ENCODE assay signal across 1 cellular context in the genomic region with DNA sequence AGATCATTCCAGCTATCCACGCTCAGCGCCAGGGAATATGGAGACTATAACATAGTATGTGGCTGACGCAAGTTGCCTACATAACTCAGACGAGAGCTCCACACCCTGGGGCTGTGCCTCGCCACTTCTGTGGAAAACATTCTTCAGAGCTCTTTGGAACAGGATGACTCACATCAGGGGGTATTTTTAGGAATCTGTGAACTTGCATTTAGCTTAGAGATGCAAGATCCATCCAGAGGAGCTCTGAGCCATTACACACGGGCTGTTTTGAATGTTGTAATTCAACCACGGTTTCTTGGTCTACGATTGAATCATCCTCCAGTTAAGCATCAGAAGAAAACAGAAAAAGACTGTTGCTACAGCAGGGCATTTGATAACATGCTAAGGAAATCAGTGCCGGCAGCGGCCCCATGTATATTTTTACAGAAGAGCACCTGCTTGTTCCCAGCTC.
TF ChIP-seq lines count a peak whose summit lies in the region.

No MANE protein-coding gene starts in this region.

TF ChIP-seq in SK-N-SH treated with all-trans-retinoic acid at 6 μM for 48 hours, 23 proteins besides CTCF, POLR2A, EP300 and RAD21 (continued from another document):
- TF ChIP-seq, protein P1, sequence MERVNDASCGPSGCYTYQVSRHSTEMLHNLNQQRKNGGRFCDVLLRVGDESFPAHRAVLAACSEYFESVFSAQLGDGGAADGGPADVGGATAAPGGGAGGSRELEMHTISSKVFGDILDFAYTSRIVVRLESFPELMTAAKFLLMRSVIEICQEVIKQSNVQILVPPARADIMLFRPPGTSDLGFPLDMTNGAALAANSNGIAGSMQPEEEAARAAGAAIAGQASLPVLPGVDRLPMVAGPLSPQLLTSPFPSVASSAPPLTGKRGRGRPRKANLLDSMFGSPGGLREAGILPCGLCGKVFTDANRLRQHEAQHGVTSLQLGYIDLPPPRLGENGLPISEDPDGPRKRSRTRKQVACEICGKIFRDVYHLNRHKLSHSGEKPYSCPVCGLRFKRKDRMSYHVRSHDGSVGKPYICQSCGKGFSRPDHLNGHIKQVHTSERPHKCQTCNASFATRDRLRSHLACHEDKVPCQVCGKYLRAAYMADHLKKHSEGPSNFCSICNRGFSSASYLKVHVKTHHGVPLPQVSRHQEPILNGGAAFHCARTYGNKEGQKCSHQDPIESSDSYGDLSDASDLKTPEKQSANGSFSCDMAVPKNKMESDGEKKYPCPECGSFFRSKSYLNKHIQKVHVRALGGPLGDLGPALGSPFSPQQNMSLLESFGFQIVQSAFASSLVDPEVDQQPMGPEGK (CRISPR knock-in tag; IDR thresholded peaks at IDR 0.05; ENCODE audit: borderline replicate concordance): no peak
- no peak for TF ChIP-seq BACH2 (CRISPR knock-in tag; IDR thresholded peaks at IDR 0.05; ENCODE audit: borderline replicate concordance)
- no peak for TF ChIP-seq TCF4 (CRISPR knock-in tag; IDR thresholded peaks at IDR 0.05; ENCODE audit: borderline replicate concordance)
- TF ChIP-seq, protein P2, sequence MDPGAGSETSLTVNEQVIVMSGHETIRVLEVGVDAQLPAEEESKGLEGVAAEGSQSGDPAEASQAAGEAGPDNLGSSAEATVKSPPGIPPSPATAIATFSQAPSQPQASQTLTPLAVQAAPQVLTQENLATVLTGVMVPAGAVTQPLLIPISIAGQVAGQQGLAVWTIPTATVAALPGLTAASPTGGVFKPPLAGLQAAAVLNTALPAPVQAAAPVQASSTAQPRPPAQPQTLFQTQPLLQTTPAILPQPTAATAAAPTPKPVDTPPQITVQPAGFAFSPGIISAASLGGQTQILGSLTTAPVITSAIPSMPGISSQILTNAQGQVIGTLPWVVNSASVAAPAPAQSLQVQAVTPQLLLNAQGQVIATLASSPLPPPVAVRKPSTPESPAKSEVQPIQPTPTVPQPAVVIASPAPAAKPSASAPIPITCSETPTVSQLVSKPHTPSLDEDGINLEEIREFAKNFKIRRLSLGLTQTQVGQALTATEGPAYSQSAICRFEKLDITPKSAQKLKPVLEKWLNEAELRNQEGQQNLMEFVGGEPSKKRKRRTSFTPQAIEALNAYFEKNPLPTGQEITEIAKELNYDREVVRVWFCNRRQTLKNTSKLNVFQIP (CRISPR knock-in tag; IDR thresholded peaks at IDR 0.05; ENCODE audit: borderline replicate concordance, low read depth): no peak
